In the genomic region with DNA sequence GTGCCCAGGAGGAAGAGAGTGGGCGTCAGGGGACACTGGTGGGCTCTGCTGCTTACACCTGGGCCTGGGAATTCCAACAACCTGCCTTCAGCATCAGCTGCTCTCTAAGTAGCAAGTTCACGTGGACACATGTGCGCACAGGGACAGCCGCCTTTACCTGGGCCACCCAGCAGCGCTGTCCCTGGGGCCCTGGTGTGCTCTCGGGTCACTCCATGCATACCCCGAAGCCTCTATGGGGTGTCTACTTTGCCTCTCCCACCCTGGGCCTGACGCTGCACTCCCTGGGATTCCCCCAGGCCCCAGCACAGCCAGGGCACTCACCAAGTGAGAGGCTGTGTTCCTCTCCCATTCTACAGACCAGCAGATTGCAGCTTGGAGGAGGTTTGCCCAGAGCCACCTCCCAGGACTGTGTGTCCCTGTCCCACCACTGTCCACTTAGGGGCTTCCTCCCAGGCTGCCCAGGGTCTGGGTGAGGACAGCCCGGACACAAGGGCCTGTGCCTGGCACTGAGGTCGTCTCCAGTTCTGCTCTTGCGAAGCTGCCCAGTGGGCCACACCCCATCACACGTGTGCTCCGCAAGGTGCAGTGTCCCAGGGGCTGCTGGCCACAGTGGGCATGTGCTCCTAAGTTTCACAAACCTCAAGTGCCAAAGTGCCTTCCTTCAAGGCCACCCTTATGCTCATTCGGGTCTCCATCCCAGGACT, we compare ENCODE assay signal across 12 cellular contexts. TPM values are rescaled to one million over a fixed set of nuclear protein-coding genes. Genes with fewer than 3 reads are reported as not detected.
DNase-seq lines count a peak whose midpoint lies in the region; ATAC-seq and TF ChIP-seq lines count a peak whose summit lies in the region.
"Had no signal": no experiment of that assay in that cellular context is flagged by ENCODE, and none has a peak within 500 bp of the region (broad histone marks: within the 10 kb centered on the region; RNA-seq: fewer than 3 reads in every experiment).

No MANE protein-coding gene starts in this region.

- peak overlapping the region; percentile 67 for H3K27ac Mint-ChIP-seq in activated T-cell treated with anti-CD3 and anti-CD28 coated beads, Interleukin-2, amount 50 U/mL, for 72 hours
- peak overlapping the region; percentile 69 to 90 for H3K27ac Mint-ChIP-seq in natural killer cell
- H3K27ac Mint-ChIP-seq: activated B cell treated with CpG ODN at 0.5 μM for 24 hours had no signal

- no peaks in the 10 kb centered on the region for H3K27me3 Mint-ChIP-seq in activated T-cell treated with anti-CD3 and anti-CD28 coated beads, Interleukin-2, amount 50 U/mL, for 72 hours (ENCODE audit: low read depth)
- no peaks in the 10 kb centered on the region for H3K27me3 Mint-ChIP-seq in natural killer cell (ENCODE audit: low read depth in 2 of 2)
- H3K27me3 Mint-ChIP-seq: activated B cell treated with CpG ODN at 0.5 μM for 24 hours had no signal

- H3K36me3 ChIP-seq in tibial artery (peaks cover 22 to 45% (median 33%) of the 10 kb centered on the region in 3 donors), mesendoderm (ENCODE audit: control insufficient read depth, insufficient read depth, low read length) (no peaks in the 10 kb centered on the region)

- DNase-seq in activated T-cell treated with anti-CD3 and anti-CD28 coated beads, Interleukin-2, amount 50 U/mL, for 72 hours: no peak
- DNase-seq in activated T-cell treated with anti-CD3 and anti-CD28 coated beads, Interleukin-2, amount 50 U/mL, for 48 hours: no peak
- DNase-seq in natural killer cell (peak; percentile 14), tibial artery (no peak), mesendoderm (no peak)
- DNase-seq in activated CD4-positive, CD25-positive, alpha-beta regulatory T cell (lab: John Stamatoyannopoulos, UW): no peak
- DNase-seq: NCI-H2107, trophoblast cell had no signal

- no peak overlapping the region for H3K23ac ChIP-seq in mesendoderm (ENCODE audit: low read length)

- no peak for ATAC-seq in activated T-cell treated with anti-CD3 and anti-CD28 coated beads, Interleukin-2, amount 50 U/mL, for 72 hours (replicated peaks in 1 of 2)
- ATAC-seq in natural killer cell (peak in 1 of 3 donors; percentile 1), HG02759 (IDR thresholded peaks at IDR 0.05; ENCODE audit: unreplicated experiment) (no peak)
- ATAC-seq: Panc1 had no signal

- no peak overlapping the region for H2BK15ac ChIP-seq in mesendoderm (replicated peaks; ENCODE audit: low read depth)

- H2AK5ac ChIP-seq in mesendoderm (ENCODE audit: low read length): no peak overlapping the region

- H3K4me1 ChIP-seq in tibial artery (peaks cover 0 to 75% (median 67%) of the 10 kb centered on the region in 4 donors), mesendoderm (ENCODE audit: control insufficient read depth, low read depth, low read length) (no peaks in the 10 kb centered on the region)

- H3K27ac ChIP-seq in cingulate gyrus (ENCODE audit: low read depth, low read length) (peak overlapping the region; percentile 65), tibial artery (peak overlapping the region; percentile 42 to 72), mesendoderm (ENCODE audit: low read depth, low read length) (no peak overlapping the region)

- TF ChIP-seq CTCF in natural killer cell (IDR thresholded peaks at IDR 0.05): no peak
- no peak for TF ChIP-seq CTCF in tibial artery (IDR thresholded peaks at IDR 0.05)

- no peaks in the 10 kb centered on the region for H3K9me3 Mint-ChIP-seq in activated T-cell treated with anti-CD3 and anti-CD28 coated beads, Interleukin-2, amount 50 U/mL, for 72 hours
- no peaks in the 10 kb centered on the region for H3K9me3 Mint-ChIP-seq in natural killer cell
- H3K9me3 Mint-ChIP-seq: activated B cell treated with CpG ODN at 0.5 μM for 24 hours had no signal

- peaks cover 79% of the 10 kb centered on the region for H3K4me1 Mint-ChIP-seq in activated T-cell treated with anti-CD3 and anti-CD28 coated beads, Interleukin-2, amount 50 U/mL, for 72 hours (ENCODE audit: low read depth)
- peaks cover 30 to 37% of the 10 kb centered on the region in 2 donors for H3K4me1 Mint-ChIP-seq in natural killer cell

- H3K27me3 ChIP-seq in tibial artery (no peaks in the 10 kb centered on the region), mesendoderm (ENCODE audit: insufficient read depth, low read length, poor library complexity) (no peaks in the 10 kb centered on the region)

- H3K18ac ChIP-seq in mesendoderm (ENCODE audit: low read length): no peak overlapping the region

- intact Hi-C loops in natural killer cell (cut with micrococcal nuclease) (no loop called here), tibial artery (cut with DNase I; ENCODE audit: low total_unique reads) (no loop called here)

- H3K56ac ChIP-seq in mesendoderm (ENCODE audit: low read length): no peak overlapping the region

- peak overlapping the region; percentile 56 to 76 for H3K4me3 Mint-ChIP-seq in activated T-cell treated with anti-CD3 and anti-CD28 coated beads, Interleukin-2, amount 50 U/mL, for 72 hours
- no peak overlapping the region for H3K4me3 Mint-ChIP-seq in natural killer cell
- H3K4me3 Mint-ChIP-seq: activated B cell treated with CpG ODN at 0.5 μM for 24 hours had no signal

- peaks cover 4 to 14% of the 10 kb centered on the region in 2 donors for H3K36me3 Mint-ChIP-seq in activated T-cell treated with anti-CD3 and anti-CD28 coated beads, Interleukin-2, amount 50 U/mL, for 72 hours (ENCODE audit: insufficient read depth in 2 of 2)
- H3K36me3 Mint-ChIP-seq in natural killer cell: no peaks in the 10 kb centered on the region

- WGBS in mesendoderm (ENCODE audit: extremely low coverage, insufficient coverage, low lambda C conversion rate): no CpG with 5 or more reads among the region's 14 CpGs

- no peak overlapping the region for H4K5ac ChIP-seq in mesendoderm (ENCODE audit: low read length)

- no peaks in the 10 kb centered on the region for H3K79me2 ChIP-seq in mesendoderm (ENCODE audit: control insufficient read depth, insufficient read depth, low read length)

- H3K4me3 ChIP-seq in tibial artery: no peak overlapping the region
- H3K4me3 ChIP-seq in mesendoderm (ENCODE audit: low read length): no peak overlapping the region

- no peak overlapping the region for H3K4ac ChIP-seq in mesendoderm (ENCODE audit: low read depth, low read length)

- no peak overlapping the region for H2BK120ac ChIP-seq in mesendoderm (ENCODE audit: low read depth, low read length)

- no peaks in the 10 kb centered on the region for H3K79me1 ChIP-seq in mesendoderm (ENCODE audit: low read length)

- H3K9ac ChIP-seq in mesendoderm (ENCODE audit: low read length): no peak overlapping the region

- no peaks in the 10 kb centered on the region for H3K9me3 ChIP-seq in tibial artery

- no peak overlapping the region for H4K8ac ChIP-seq in mesendoderm (ENCODE audit: low read depth, low read length)

- H2BK5ac ChIP-seq in mesendoderm (ENCODE audit: low read length): no peak overlapping the region

- H3K4me2 ChIP-seq in mesendoderm (ENCODE audit: low read length): no peak overlapping the region

RNA-seq across cellular contexts. Expression of gene NINJ1, which starts 5.9 kb away (rescaled TPM):
- 100 to 1,000 TPM; 121 to 124 TPM for total RNA-seq in activated T-cell treated with anti-CD3 and anti-CD28 coated beads, Interleukin-2, amount 50 U/mL, for 72 hours
- 100 to 1,000 TPM in 1 of 3 donors, 10 to 100 TPM in 2; 87.3 to 121 (median 93.8) TPM for total RNA-seq in natural killer cell
- 16.0 TPM for polyA plus RNA-seq in mesendoderm (2013, experiment 1 of 2)
- 17.4 TPM for polyA plus RNA-seq in mesendoderm (2013, experiment 2 of 2)

RNA-seq across cellular contexts. Expression of gene CARD19, which starts 32.1 kb away (rescaled TPM):
- 10 to 100 TPM; 65.7 to 70.0 TPM for total RNA-seq in activated T-cell treated with anti-CD3 and anti-CD28 coated beads, Interleukin-2, amount 50 U/mL, for 72 hours
- total RNA-seq in natural killer cell: 10 to 100 TPM; 30.7 to 49.1 (median 42.6) TPM
- polyA plus RNA-seq in mesendoderm (2013, experiment 1 of 2): 14.8 TPM
- 15.9 TPM for polyA plus RNA-seq in mesendoderm (2013, experiment 2 of 2)

RNA-seq across cellular contexts. Expression of gene WNK2, which starts 55.8 kb away (rescaled TPM):
- total RNA-seq in activated T-cell treated with anti-CD3 and anti-CD28 coated beads, Interleukin-2, amount 50 U/mL, for 72 hours: 1 to 10 TPM in 1 of 2 donors, under 1 TPM in 1; 0.70 to 1.1 TPM
- under 1 TPM in 1 of 3 donors, not detected in 2; 0.25 TPM for total RNA-seq in natural killer cell
- polyA plus RNA-seq in mesendoderm (2013, experiment 1 of 2): 21.9 TPM
- polyA plus RNA-seq in mesendoderm (2013, experiment 2 of 2): 21.3 TPM
